ENCODE assay signal across 9 cellular contexts in genomic region chr11:11569936-11570491, GRCh38. TPM values are rescaled to one million over a fixed set of nuclear protein-coding genes. Genes with fewer than 3 reads are reported as not detected.
A peak's percentile ranks its signal among the peaks of the same experiment; 100 is the strongest.
DNase-seq lines count a peak whose midpoint lies in the region; ATAC-seq and TF ChIP-seq lines count a peak whose summit lies in the region.
"Had no signal": no experiment of that assay in that cellular context is flagged by ENCODE, and none has a peak within 500 bp of the region (broad histone marks: within the 10 kb centered on the region; RNA-seq: fewer than 3 reads in every experiment).

No MANE protein-coding gene starts in this region.

- WGBS in gastroesophageal sphincter (ENCODE audit: low coverage in 1 of 2), 2 donors = 40 to 49% methylated on average over 9 to 14 of the region's 14 CpGs

- H3K36me3 Mint-ChIP-seq in activated T-cell treated with anti-CD3 and anti-CD28 coated beads, Interleukin-2, amount 50 U/mL, for 72 hours (ENCODE audit: insufficient read depth in 2 of 2) = no peaks in the 10 kb centered on the region

- H3K4me3 Mint-ChIP-seq in activated T-cell treated with anti-CD3 and anti-CD28 coated beads, Interleukin-2, amount 50 U/mL, for 72 hours = peak overlapping the region in 1 of 2 donors; percentile 7

- TF ChIP-seq CTCF in gastroesophageal sphincter (IDR thresholded peaks at IDR 0.05) (peak in 1 of 4 experiments; percentile 36), osteoblast (IDR thresholded peaks at IDR 0.05; ENCODE audit: extremely low read depth, low read depth, low read length) (no peak), WERI-Rb-1 (IDR thresholded peaks at IDR 0.05; ENCODE audit: low read depth, low read length) (no peak)

- H3K79me2 ChIP-seq in osteoblast (ENCODE audit: insufficient read depth, low read length) = no peaks in the 10 kb centered on the region

- H3K27ac Mint-ChIP-seq in activated T-cell treated with anti-CD3 and anti-CD28 coated beads, Interleukin-2, amount 50 U/mL, for 72 hours = no peak overlapping the region

- H3K4me3 ChIP-seq in gastroesophageal sphincter (no peak overlapping the region), osteoblast (ENCODE audit: insufficient read depth, low read length) (no peak overlapping the region), WERI-Rb-1 (ENCODE audit: low read depth, low read length) (no peak overlapping the region)

- H3K27me3 ChIP-seq in gastroesophageal sphincter (no peaks in the 10 kb centered on the region), osteoblast (ENCODE audit: insufficient read depth, low read length) (peaks cover 12% of the 10 kb centered on the region), WERI-Rb-1 (ENCODE audit: insufficient read depth, low read depth, severe bottlenecking) (no peaks in the 10 kb centered on the region)

- ATAC-seq in gastroesophageal sphincter = peak; percentile 75
- ATAC-seq in GM19023 (IDR thresholded peaks at IDR 0.05; ENCODE audit: unreplicated experiment) = no peak
- ATAC-seq in activated T-cell treated with anti-CD3 and anti-CD28 coated beads, Interleukin-2, amount 50 U/mL, for 72 hours (replicated peaks in 1 of 2) = no peak
- ATAC-seq in HG02610 (IDR thresholded peaks at IDR 0.05; ENCODE audit: unreplicated experiment) = no peak
- ATAC-seq: activated CD4-positive, CD25-positive, alpha-beta regulatory T cell treated with anti-CD3 and anti-CD28 coated beads, Interleukin-2, amount 50 U/mL, for 24 hours had no signal

- H3K27ac ChIP-seq in gastroesophageal sphincter (peak overlapping the region in 3 of 4 donors; percentile 51 to 72 (median 68)), osteoblast (ENCODE audit: low read depth, low read length) (no peak overlapping the region), WERI-Rb-1 (no peak overlapping the region)

- DNase-seq in AG20443 (ENCODE audit: low spot score) (peak; percentile 45), RPMI7951 (ENCODE audit: low read depth) (peak; percentile 78), osteoblast (ENCODE audit: insufficient read length, low spot score, missing footprints) (peak; percentile 51), WERI-Rb-1 (no peak)
- DNase-seq in activated T-cell treated with anti-CD3 and anti-CD28 coated beads, Interleukin-2, amount 50 U/mL, for 72 hours = no peak

- H3K36me3 ChIP-seq in gastroesophageal sphincter = no peaks in the 10 kb centered on the region
- no peaks in the 10 kb centered on the region for H3K36me3 ChIP-seq in osteoblast (ENCODE audit: insufficient read depth, low read length)
- H3K36me3 ChIP-seq in WERI-Rb-1 = no peaks in the 10 kb centered on the region

- no peaks in the 10 kb centered on the region for H3K9me3 Mint-ChIP-seq in activated T-cell treated with anti-CD3 and anti-CD28 coated beads, Interleukin-2, amount 50 U/mL, for 72 hours

- H3K4me1 ChIP-seq in gastroesophageal sphincter = peaks cover 0 to 88% (median 16%) of the 10 kb centered on the region in 3 donors
- H3K4me1 ChIP-seq in osteoblast (ENCODE audit: insufficient read depth, low read length) = peaks cover 8% of the 10 kb centered on the region

- peaks cover 15% of the 10 kb centered on the region for H3K27me3 Mint-ChIP-seq in activated T-cell treated with anti-CD3 and anti-CD28 coated beads, Interleukin-2, amount 50 U/mL, for 72 hours (ENCODE audit: low read depth)

- no peaks in the 10 kb centered on the region for H4K20me1 ChIP-seq in osteoblast (ENCODE audit: insufficient read depth, low read length)

- no peaks in the 10 kb centered on the region for H3K9me3 ChIP-seq in gastroesophageal sphincter
- no peaks in the 10 kb centered on the region for H3K9me3 ChIP-seq in osteoblast (ENCODE audit: low read depth, low read length)
- H3K9me3 ChIP-seq in WERI-Rb-1 (ENCODE audit: severe bottlenecking) = no peaks in the 10 kb centered on the region

- H2AFZ ChIP-seq in osteoblast (ENCODE audit: low read length) = peak overlapping the region; percentile 73

- peak overlapping the region; percentile 30 for H3K4me2 ChIP-seq in osteoblast (ENCODE audit: insufficient read depth, low read length)

- no peak for TF ChIP-seq EP300 in gastroesophageal sphincter (IDR thresholded peaks at IDR 0.05)

- no peak for TF ChIP-seq POLR2A in gastroesophageal sphincter (IDR thresholded peaks at IDR 0.05)

- peaks cover 39% of the 10 kb centered on the region for H3K4me1 Mint-ChIP-seq in activated T-cell treated with anti-CD3 and anti-CD28 coated beads, Interleukin-2, amount 50 U/mL, for 72 hours (ENCODE audit: low read depth)

RNA-seq across cellular contexts. Expression of gene GALNT18, which starts 51.8 kb away (rescaled TPM):
- total RNA-seq in RPMI7951 (2014; rRNA removed; shearing (Covaris generic)) = 12.3 and 12.6 TPM in 2 replicates
- 10 to 100 TPM; 16.0 to 65.6 (median 35.2) TPM for total RNA-seq in gastroesophageal sphincter
- 3.2 and 4.7 TPM in 2 replicates for total RNA-seq in osteoblast
- total RNA-seq in activated T-cell treated with anti-CD3 and anti-CD28 coated beads, Interleukin-2, amount 50 U/mL, for 72 hours = 1 to 10 TPM; 2.4 to 2.5 TPM

Comparison
In these comparisons a context has a peak if more than half of its experiments do, and no peak if none do; other contexts are left out.
1. DNase-seq: peak in AG20443 (single experiment), RPMI7951 (single experiment) and osteoblast (single experiment); none in activated T-cell treated with anti-CD3 and anti-CD28 coated beads, Interleukin-2, amount 50 U/mL, for 72 hours (0 of 2) and WERI-Rb-1 (single experiment).
2. H3K27ac ChIP-seq: peak in gastroesophageal sphincter (3 of 4); none in osteoblast (single experiment) and WERI-Rb-1 (single experiment).